Comparison of ENCODE assay signal across 26 cellular contexts in genomic region chr9:120481248-120481647, GRCh38.
DNase-seq lines count a peak whose midpoint lies in the region; ATAC-seq and TF ChIP-seq lines count a peak whose summit lies in the region.
"Had no signal": no experiment of that assay in that cellular context is flagged by ENCODE, and none has a peak within 500 bp of the region (broad histone marks: within the 10 kb centered on the region; RNA-seq: fewer than 3 reads in every experiment).

No MANE protein-coding gene starts in this region.

- TF ChIP-seq POLR2A in body of pancreas (IDR thresholded peaks at IDR 0.05) (no peak), suprapubic skin (IDR thresholded peaks at IDR 0.05) (no peak)

- no peak for DNase-seq in left ventricle myocardium inferior
- DNase-seq in cardiac septum (ENCODE audit: low spot score), result no peak
- DNase-seq in body of pancreas, result no peak
- peak; percentile 21 to 35 for DNase-seq in foreskin fibroblast
- no peak for DNase-seq in suprapubic skin (ENCODE audit: low spot score in 2 of 2)
- no peak for DNase-seq in mesenchymal stem cell
- DNase-seq: activated CD4-positive, alpha-beta T cell treated with anti-CD3 and anti-CD28 coated beads for 36 hours; activated naive CD4-positive, alpha-beta T cell treated with anti-CD3 and anti-CD28 coated beads, Interleukin-2, amount 50 U/mL, for 16 hours; activated T-cell treated with anti-CD3 and anti-CD28 coated beads, Interleukin-2, amount 50 U/mL, for 72 hours; anterior cingulate cortex; Caco-2; central memory CD4-positive, alpha-beta T cell; DMS79; GF-D8; GOT3; NCI-H510A; NK-92 treated with Interleukin-12 subunit alpha and Interleukin-12 subunit beta, amount 100 ng/mL, for 24 hours; small intestine; stimulated activated CD4-positive, alpha-beta T cell treated with anti-CD3 and anti-CD28 coated beads, Interleukin-2, amount 100 ng/mL, for 24 hours had no signal

- H2BK120ac ChIP-seq in mesenchymal stem cell (ENCODE audit: low read depth, low read length), result no peak overlapping the region

- no peak overlapping the region for H4K91ac ChIP-seq in mesenchymal stem cell (ENCODE audit: low read length)

- H3K9ac ChIP-seq in mesenchymal stem cell (ENCODE audit: low read length), result no peak overlapping the region
- H3K9ac ChIP-seq: BLaER1, neural progenitor cell had no signal

- H4K8ac ChIP-seq in mesenchymal stem cell (ENCODE audit: low read length), result no peak overlapping the region

- no peak overlapping the region for H3K4me2 ChIP-seq in mesenchymal stem cell (ENCODE audit: low read length, poor library complexity, severe bottlenecking)
- H3K4me2 ChIP-seq: BLaER1, neural progenitor cell had no signal

- no peak overlapping the region for H2AK5ac ChIP-seq in mesenchymal stem cell (ENCODE audit: low read length, severe bottlenecking)

- no peak overlapping the region for H3K23ac ChIP-seq in mesenchymal stem cell (ENCODE audit: low read length in 2 of 2)

- ATAC-seq in body of pancreas (peak; percentile 44), HG03280 (IDR thresholded peaks at IDR 0.05; ENCODE audit: unreplicated experiment) (no peak), GM18870 (IDR thresholded peaks at IDR 0.05; ENCODE audit: unreplicated experiment) (no peak)
- ATAC-seq: activated CD4-positive, alpha-beta T cell treated with anti-CD3 and anti-CD28 coated beads for 36 hours; activated T-cell treated with anti-CD3 and anti-CD28 coated beads, Interleukin-2, amount 50 U/mL, for 72 hours; gastroesophageal sphincter had no signal

- H2BK12ac ChIP-seq in mesenchymal stem cell (ENCODE audit: low read length in 2 of 2), result no peak overlapping the region

- H3K27me3 ChIP-seq in left ventricle myocardium inferior (ENCODE audit: low read depth) (no peaks in the 10 kb centered on the region), body of pancreas (no peaks in the 10 kb centered on the region), suprapubic skin (no peaks in the 10 kb centered on the region), mesenchymal stem cell (ENCODE audit: control insufficient read depth in 1 of 2, insufficient read depth in 1 of 2, low read length in 2 of 2) (no peaks in the 10 kb centered on the region)
- H3K27me3 ChIP-seq: BLaER1, gastroesophageal sphincter, neural progenitor cell, SJSA1 had no signal

- intact Hi-C loops in left ventricle myocardium inferior (cut with micrococcal nuclease), result no loop called here
- intact Hi-C loops in cardiac septum (cut with DNase I), result no loop called here
- intact Hi-C loops in body of pancreas (cut with DNase I), result no loop called here

- WGBS in body of pancreas, 2 donors, result 89 to 100% methylated on average over 1 of the region's 1 CpG
- 100% methylated on average over 1 of the region's 1 CpG for WGBS in suprapubic skin
- WGBS in mesenchymal stem cell, result 100% methylated on average over 1 of the region's 1 CpG

- H3K36me3 ChIP-seq in left ventricle myocardium inferior, result peaks cover 19% of the 10 kb centered on the region
- H3K36me3 ChIP-seq in body of pancreas (replicated peaks in 1 of 2; ENCODE audit: insufficient read depth in 1 of 2, low read depth in 2 of 2), result peaks cover 0 to under 1% of the 10 kb centered on the region in 2 donors
- H3K36me3 ChIP-seq in suprapubic skin, result peaks cover 14% of the 10 kb centered on the region
- H3K36me3 ChIP-seq in mesenchymal stem cell (ENCODE audit: control insufficient read depth in 1 of 2, insufficient read depth in 2 of 2, low read depth in 1 of 2, low read length in 2 of 2), result peaks cover 0 to 15% of the 10 kb centered on the region in 2 experiments
- H3K36me3 ChIP-seq: neural progenitor cell, prostate gland had no signal

- H3K4me3 ChIP-seq in left ventricle myocardium inferior (no peak overlapping the region), body of pancreas (no peak overlapping the region), foreskin fibroblast (ENCODE audit: low read depth in 1 of 2, low read length in 2 of 2) (no peak overlapping the region), suprapubic skin (no peak overlapping the region), mesenchymal stem cell (ENCODE audit: insufficient read depth in 1 of 2, low read depth in 1 of 2, low read length in 2 of 2) (no peak overlapping the region)
- H3K4me3 ChIP-seq: BLaER1, gastroesophageal sphincter, neural progenitor cell, prostate gland, SJSA1 had no signal

- no peak overlapping the region for H2BK5ac ChIP-seq in mesenchymal stem cell (ENCODE audit: low read depth, low read length, poor library complexity, severe bottlenecking)

- no peak overlapping the region for H3K14ac ChIP-seq in mesenchymal stem cell (ENCODE audit: low read length in 2 of 2)

- no peak overlapping the region for H3K4ac ChIP-seq in mesenchymal stem cell (ENCODE audit: low read depth in 1 of 2, low read length in 2 of 2)

- peaks cover 11% of the 10 kb centered on the region for H3K79me1 ChIP-seq in mesenchymal stem cell (replicated peaks; ENCODE audit: low read length, poor library complexity, severe bottlenecking)

- TF ChIP-seq CTCF in left ventricle myocardium inferior (IDR thresholded peaks at IDR 0.05; ENCODE audit: borderline replicate concordance) (no peak), body of pancreas (IDR thresholded peaks at IDR 0.05) (no peak), foreskin fibroblast (IDR thresholded peaks at IDR 0.05; ENCODE audit: low read depth, low read length) (no peak), suprapubic skin (IDR thresholded peaks at IDR 0.05) (no peak)

- TF ChIP-seq EP300 in suprapubic skin (IDR thresholded peaks at IDR 0.05), result no peak

- peaks cover 68% of the 10 kb centered on the region for H3K4me1 ChIP-seq in left ventricle myocardium inferior
- H3K4me1 ChIP-seq in body of pancreas, result peaks cover 26% of the 10 kb centered on the region
- peaks cover 37% of the 10 kb centered on the region for H3K4me1 ChIP-seq in suprapubic skin
- H3K4me1 ChIP-seq in mesenchymal stem cell (ENCODE audit: control insufficient read depth, insufficient read depth, low read depth, low read length), result peaks cover 2% of the 10 kb centered on the region
- H3K4me1 ChIP-seq: BLaER1, Caco-2, neural progenitor cell, prostate gland, SJSA1 had no signal

- H3K27ac ChIP-seq in left ventricle myocardium inferior (replicated peaks), result peak overlapping the region; percentile 68
- H3K27ac ChIP-seq in body of pancreas, result peak overlapping the region in 1 of 4 donors; percentile 38
- H3K27ac ChIP-seq in suprapubic skin, result peak overlapping the region; percentile 21
- no peak overlapping the region for H3K27ac ChIP-seq in mesenchymal stem cell (ENCODE audit: low read length, poor library complexity, severe bottlenecking)
- H3K27ac ChIP-seq: BLaER1, neural progenitor cell, prostate gland, SJSA1 had no signal

- H3K9me3 ChIP-seq in left ventricle myocardium inferior (replicated peaks), result no peaks in the 10 kb centered on the region
- H3K9me3 ChIP-seq in body of pancreas, result no peaks in the 10 kb centered on the region
- no peaks in the 10 kb centered on the region for H3K9me3 ChIP-seq in suprapubic skin
- no peaks in the 10 kb centered on the region for H3K9me3 ChIP-seq in mesenchymal stem cell (ENCODE audit: control insufficient read depth, low read length)
- H3K9me3 ChIP-seq: BLaER1, Caco-2, gastroesophageal sphincter, prostate gland, SJSA1 had no signal

- no peak overlapping the region for H2AFZ ChIP-seq in mesenchymal stem cell (ENCODE audit: low read depth, low read length)
- H2AFZ ChIP-seq: neural progenitor cell had no signal

- no peak overlapping the region for H2BK15ac ChIP-seq in mesenchymal stem cell (ENCODE audit: low read depth, poor library complexity, severe bottlenecking)

- no peak overlapping the region for H3K18ac ChIP-seq in mesenchymal stem cell (ENCODE audit: low read depth in 1 of 2, low read length in 2 of 2)

Comparison
In these comparisons a context has a peak if more than half of its experiments do, and no peak if none do; other contexts are left out.
1. DNase-seq: peak in foreskin fibroblast (2 of 2); none in left ventricle myocardium inferior (single experiment), cardiac septum (single experiment), body of pancreas (0 of 4), suprapubic skin (0 of 2) and mesenchymal stem cell (single experiment).